ENCODE assay signal across 26 cellular contexts in genomic region chr1:219333626-219334025, GRCh38.
"Had no signal": no experiment of that assay in that cellular context is flagged by ENCODE, and none has a peak within 500 bp of the region (broad histone marks: within the 10 kb centered on the region; RNA-seq: fewer than 3 reads in every experiment).

No MANE protein-coding gene starts in this region.

- FAIRE-seq: small intestine, urothelium cell line had no signal

- H3K36me3 ChIP-seq: neural progenitor cell, ovary, right lobe of liver, sigmoid colon, stomach, thoracic aorta, thyroid gland, tibial nerve, upper lobe of left lung, vagina had no signal

- H2AFZ ChIP-seq: neural progenitor cell, parathyroid adenoma had no signal

- H3K79me2 ChIP-seq: parathyroid adenoma had no signal

- H3K27ac ChIP-seq: neural progenitor cell, ovary, parathyroid adenoma, psoas muscle, right lobe of liver, sigmoid colon, stomach, thoracic aorta, thyroid gland, tibial nerve, upper lobe of left lung, vagina had no signal

- H3K4me1 ChIP-seq: neural progenitor cell, parathyroid adenoma, sigmoid colon, stomach, thyroid gland, tibial nerve, upper lobe of left lung, vagina had no signal

- ATAC-seq: natural killer cell; right cardiac atrium; right lobe of liver; stimulated activated effector memory CD8-positive, alpha-beta T cell treated with anti-CD3 and anti-CD28 coated beads, Interleukin-12 subunit alpha, Interleukin-12 subunit beta, amount 100 ng/mL, for 72 hours; stimulated activated naive B cell treated with anti-CD40 and anti-IgM and Interleukin-4, amounts not matched to agents 10 μg/mL and 1 μg/mL and 100 μg/mL, for 72 hours had no signal

- H3K4me3 ChIP-seq: neural progenitor cell, ovary, psoas muscle, right lobe of liver, sigmoid colon, stomach, thoracic aorta, thyroid gland, tibial nerve, upper lobe of left lung, vagina had no signal

- H3K9ac ChIP-seq: neural progenitor cell, parathyroid adenoma had no signal

- H3K4me2 ChIP-seq: neural progenitor cell had no signal

- H3K27me3 ChIP-seq: neural progenitor cell, ovary, right lobe of liver, sigmoid colon, stomach, thyroid gland, tibial nerve, upper lobe of left lung, vagina had no signal

- H3K9me3 ChIP-seq: ovary, psoas muscle, right lobe of liver, sigmoid colon, stomach, thoracic aorta, thyroid gland, tibial nerve, upper lobe of left lung, vagina had no signal

- DNase-seq: natural killer cell; occipital lobe; ovary; posterior cingulate gyrus; psoas muscle; right cardiac atrium; right lobe of liver; sigmoid colon; small intestine; stimulated activated CD4-positive, alpha-beta T cell treated with anti-CD3 and anti-CD28 coated beads, Interleukin-15, amount 100 ng/mL, for 24 hours; stimulated activated CD4-positive, alpha-beta T cell treated with anti-CD3 and anti-CD28 coated beads, Interleukin-2, amount 100 ng/mL, for 24 hours; stimulated activated CD4-positive, alpha-beta T cell treated with anti-CD3 and anti-CD28 coated beads, Interleukin-2, amount 100 ng/mL, for 48 hours; stimulated activated CD4-positive, alpha-beta T cell treated with anti-CD3 and anti-CD28 coated beads, Interleukin-4, amount 100 ng/mL, for 24 hours; stimulated activated naive B cell treated with anti-CD40 and anti-IgM and Interleukin-4, amounts not matched to agents 10 μg/mL and 1 μg/mL and 100 μg/mL, for 72 hours; stimulated activated naive CD4-positive, alpha-beta T cell treated with Interleukin-2 at 50 U/mL for 16 hours; stomach; thyroid gland; trophoblast cell; upper lobe of left lung had no signal
